ENCODE assay signal across 18 cellular contexts in the genomic region with DNA sequence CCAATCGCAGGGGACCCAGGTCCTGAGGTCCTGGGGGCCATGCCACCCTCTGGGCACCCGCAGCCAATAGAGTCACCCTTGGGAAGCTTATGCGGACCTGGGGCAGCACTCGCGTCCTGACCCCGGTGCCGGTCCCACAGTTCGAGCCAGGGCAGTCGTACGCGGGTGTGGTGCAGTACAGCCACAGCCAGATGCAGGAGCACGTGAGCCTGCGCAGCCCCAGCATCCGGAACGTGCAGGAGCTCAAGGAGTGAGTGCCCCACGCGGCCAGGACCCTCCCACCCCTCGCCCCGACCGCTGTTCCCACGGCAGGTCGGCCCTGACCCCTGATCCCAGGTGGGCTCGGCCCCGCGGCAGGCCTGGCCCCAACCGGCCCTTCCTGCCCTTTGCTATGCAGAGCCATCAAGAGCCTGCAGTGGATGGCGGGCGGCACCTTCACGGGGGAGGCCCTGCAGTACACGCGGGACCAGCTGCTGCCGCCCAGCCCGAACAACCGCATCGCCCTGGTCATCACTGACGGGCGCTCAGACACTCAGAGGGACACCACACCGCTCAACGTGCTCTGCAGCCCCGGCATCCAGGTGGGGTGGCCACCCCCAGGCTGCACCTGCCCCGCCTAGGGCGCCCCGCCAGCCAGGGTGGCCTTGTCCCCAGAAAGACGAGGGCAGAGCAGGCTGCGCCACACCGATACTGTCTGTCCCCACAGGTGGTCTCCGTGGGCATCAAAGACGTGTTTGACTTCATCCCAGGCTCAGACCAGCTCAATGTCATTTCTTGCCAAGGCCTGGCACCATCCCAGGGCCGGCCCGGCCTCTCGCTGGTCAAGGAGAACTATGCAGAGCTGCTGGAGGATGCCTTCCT. TPM values are rescaled to one million over a fixed set of nuclear protein-coding genes. Genes with fewer than 3 reads are reported as not detected.
DNase-seq lines count a peak whose midpoint lies in the region; ATAC-seq and TF ChIP-seq lines count a peak whose summit lies in the region.
"Had no signal": no experiment of that assay in that cellular context is flagged by ENCODE, and none has a peak within 500 bp of the region (broad histone marks: within the 10 kb centered on the region; RNA-seq: fewer than 3 reads in every experiment).

No MANE protein-coding gene starts in this region.

- WGBS in heart left ventricle, 4 donors, result 83 to 94% (median 88%) methylated on average over 4 to 51 of the region's 51 CpGs
- WGBS in gastroesophageal sphincter (ENCODE audit: low coverage in 1 of 2), 2 donors, result no CpG with 5 or more reads among the region's 51 CpGs

- no peaks in the 10 kb centered on the region for H3K9me3 Mint-ChIP-seq in nephron progenitor cell
- H3K9me3 Mint-ChIP-seq: activated naive CD4-positive, alpha-beta T cell treated with anti-CD3 and anti-CD28 coated beads, Interleukin-2, amount 50 U/mL, for 24 hours; neural progenitor cell had no signal

- peak overlapping the region in 1 of 12 donors; percentile 80 for H3K27ac ChIP-seq in heart left ventricle
- peak overlapping the region in 3 of 4 donors; percentile 79 to 84 (median 80) for H3K27ac ChIP-seq in gastroesophageal sphincter
- H3K27ac ChIP-seq: neural progenitor cell, suprapubic skin had no signal

- H3K36me3 Mint-ChIP-seq in nephron progenitor cell (ENCODE audit: low read depth), result peaks cover 11% of the 10 kb centered on the region
- H3K36me3 Mint-ChIP-seq: activated naive CD4-positive, alpha-beta T cell treated with anti-CD3 and anti-CD28 coated beads, Interleukin-2, amount 50 U/mL, for 24 hours had no signal

- peaks cover 15% of the 10 kb centered on the region for H3K4me1 Mint-ChIP-seq in nephron progenitor cell
- H3K4me1 Mint-ChIP-seq: activated naive CD4-positive, alpha-beta T cell treated with anti-CD3 and anti-CD28 coated beads, Interleukin-2, amount 50 U/mL, for 24 hours had no signal

- no peaks in the 10 kb centered on the region for H3K4me1 ChIP-seq in heart left ventricle
- H3K4me1 ChIP-seq in gastroesophageal sphincter, result peaks cover 0 to 53% (median 6%) of the 10 kb centered on the region in 3 donors
- H3K4me1 ChIP-seq: neural progenitor cell, suprapubic skin had no signal

- DNase-seq in heart left ventricle, result peak in 4 of 5 donors; percentile 21 to 65 (median 25)
- no peak for DNase-seq in cardiac septum (ENCODE audit: low spot score)
- DNase-seq in nephron progenitor cell, result peak; percentile 2
- DNase-seq in stimulated activated naive CD4-positive, alpha-beta T cell treated with Interleukin-2 at 50 U/mL for 16 hours (lab: John Stamatoyannopoulos, UW), result no peak
- DNase-seq: activated CD4-positive, alpha-beta T cell treated with anti-CD3 and anti-CD28 coated beads, Interleukin-2, amount 50 U/mL, for 4 hours; AML-193; caudate nucleus; H7; NCI-H2081 treated with DMSO at 0.1 percent for 48 hours; NCI-H774; T-helper 9 cell had no signal

- TF ChIP-seq POLR2A in heart left ventricle (IDR thresholded peaks at IDR 0.05) (no peak), gastroesophageal sphincter (IDR thresholded peaks at IDR 0.05) (no peak)

- H3K27ac Mint-ChIP-seq in nephron progenitor cell, result no peak overlapping the region
- H3K27ac Mint-ChIP-seq: activated naive CD4-positive, alpha-beta T cell treated with anti-CD3 and anti-CD28 coated beads, Interleukin-2, amount 50 U/mL, for 24 hours; neural progenitor cell had no signal

- H3K4me3 Mint-ChIP-seq in nephron progenitor cell, result no peak overlapping the region
- H3K4me3 Mint-ChIP-seq: activated naive CD4-positive, alpha-beta T cell treated with anti-CD3 and anti-CD28 coated beads, Interleukin-2, amount 50 U/mL, for 24 hours; neural progenitor cell had no signal

- intact Hi-C loops in heart left ventricle (cut with DNase I), result no loop called here
- intact Hi-C loops in cardiac septum (cut with DNase I), result no loop called here

- H3K4me3 ChIP-seq in heart left ventricle (no peak overlapping the region), gastroesophageal sphincter (no peak overlapping the region)
- H3K4me3 ChIP-seq: neural progenitor cell, suprapubic skin had no signal

- TF ChIP-seq CTCF in heart left ventricle (IDR thresholded peaks at IDR 0.05), result no peak
- TF ChIP-seq CTCF in gastroesophageal sphincter (IDR thresholded peaks at IDR 0.05), result no peak
- TF ChIP-seq CTCF in nephron progenitor cell (IDR thresholded peaks at IDR 0.05), result no peak

- no peaks in the 10 kb centered on the region for H3K27me3 ChIP-seq in heart left ventricle
- no peaks in the 10 kb centered on the region for H3K27me3 ChIP-seq in gastroesophageal sphincter
- H3K27me3 ChIP-seq: neural progenitor cell, suprapubic skin had no signal

- peaks cover 2 to 71% (median 54%) of the 10 kb centered on the region in 9 donors for H3K36me3 ChIP-seq in heart left ventricle
- H3K36me3 ChIP-seq in gastroesophageal sphincter, result peaks cover 0 to 76% of the 10 kb centered on the region in 2 donors
- H3K36me3 ChIP-seq: neural progenitor cell had no signal

- no peak for ATAC-seq in heart left ventricle
- ATAC-seq in gastroesophageal sphincter, result no peak
- ATAC-seq in HG02759 (IDR thresholded peaks at IDR 0.05; ENCODE audit: unreplicated experiment), result no peak
- ATAC-seq in HG03175 (IDR thresholded peaks at IDR 0.05; ENCODE audit: unreplicated experiment), result no peak
- no peak for ATAC-seq in GM19455 (IDR thresholded peaks at IDR 0.05; ENCODE audit: unreplicated experiment)

- H3K27me3 Mint-ChIP-seq in nephron progenitor cell (ENCODE audit: low read depth, poor library complexity), result no peaks in the 10 kb centered on the region
- H3K27me3 Mint-ChIP-seq: activated naive CD4-positive, alpha-beta T cell treated with anti-CD3 and anti-CD28 coated beads, Interleukin-2, amount 50 U/mL, for 24 hours had no signal

- TF ChIP-seq EP300 in gastroesophageal sphincter (IDR thresholded peaks at IDR 0.05), result no peak

- no peaks in the 10 kb centered on the region for H3K9me3 ChIP-seq in heart left ventricle
- no peaks in the 10 kb centered on the region for H3K9me3 ChIP-seq in gastroesophageal sphincter
- H3K9me3 ChIP-seq: suprapubic skin had no signal

RNA-seq across cellular contexts. Expression of a gene that starts 20.5 kb away (rescaled TPM):
- total RNA-seq in heart left ventricle (100 to 1,000 TPM in 8 of 9 donors, 10 to 100 TPM in 1; 92.4 to 385 (median 143) TPM), cardiac septum (140 TPM), gastroesophageal sphincter (1,000 to 10,000 TPM in 2 of 4 donors, 100 to 1,000 TPM in 2; 477 to 1,231 (median 878) TPM)
- 100 to 1,000 TPM; 149 to 157 TPM for polyA plus RNA-seq in heart left ventricle

Comparison
In these comparisons a context has a peak if more than half of its experiments do, and no peak if none do; other contexts are left out.
1. DNase-seq: peak in heart left ventricle (4 of 5) and nephron progenitor cell (single experiment); none in cardiac septum (single experiment) and stimulated activated naive CD4-positive, alpha-beta T cell treated with Interleukin-2 at 50 U/mL for 16 hours (single experiment).